15 cellular contexts compared by ENCODE assay signal in genomic region chr13:106063591-106064308, GRCh38.
DNase-seq lines count a peak whose midpoint lies in the region; ATAC-seq and TF ChIP-seq lines count a peak whose summit lies in the region.
"Had no signal": no experiment of that assay in that cellular context is flagged by ENCODE, and none has a peak within 500 bp of the region (broad histone marks: within the 10 kb centered on the region; RNA-seq: fewer than 3 reads in every experiment).

No MANE protein-coding gene starts in this region.

- H3K27ac ChIP-seq in breast epithelium, result no peak overlapping the region
- H3K27ac ChIP-seq: body of pancreas, neutrophil had no signal

- no peaks in the 10 kb centered on the region for H3K27me3 ChIP-seq in breast epithelium
- H3K27me3 ChIP-seq: body of pancreas, neutrophil had no signal

- CTCF ChIA-PET in MCF 10A (lab: Yijun Ruan, JAX), result interaction anchor here (0.8 to 1.2 kb wide), 2 partner anchors 25 to 412 kb away, joined by 3 read pairs; no protein-coding TSS in a partner anchor

- peaks cover 9% of the 10 kb centered on the region for H3K4me1 Mint-ChIP-seq in MCF 10A (ENCODE audit: insufficient read depth, unreplicated experiment)
- no peaks in the 10 kb centered on the region for H3K4me1 Mint-ChIP-seq in activated naive CD8-positive, alpha-beta T cell treated with anti-CD3 and anti-CD28 coated beads, Interleukin-2, amount 50 U/mL, for 24 hours

- H3K4me3 ChIP-seq in breast epithelium, result no peak overlapping the region
- H3K4me3 ChIP-seq in fibroblast of villous mesenchyme (ENCODE audit: low read depth, low read length), result no peak overlapping the region
- H3K4me3 ChIP-seq: body of pancreas had no signal

- no peaks in the 10 kb centered on the region for H3K36me3 ChIP-seq in breast epithelium
- H3K36me3 ChIP-seq: neutrophil had no signal

- POLR2A ChIA-PET in MCF 10A (lab: Yijun Ruan, JAX), result interaction anchor here (1.0 to 1.2 kb wide), 2 partner anchors 10 to 15 kb away, joined by 3 to 4 read pairs; no protein-coding TSS in a partner anchor

- BruUV-seq in MCF 10A (replicated peaks; lab: Mats Ljungman, UMichigan), result no TSS peak

- DNase-seq in MCF 10A (ENCODE audit: unreplicated experiment), result peak; percentile 54
- DNase-seq in breast epithelium (ENCODE audit: low spot score in 2 of 2), result no peak
- DNase-seq in fibroblast of villous mesenchyme (ENCODE audit: low read depth), result peak; percentile 31
- DNase-seq in GM19240 (ENCODE audit: insufficient read length, low spot score), result no peak
- DNase-seq in activated naive CD8-positive, alpha-beta T cell treated with anti-CD3 and anti-CD28 coated beads, Interleukin-2, amount 50 U/mL, for 24 hours, result no peak
- DNase-seq: 8988T; body of pancreas; effector memory CD8-positive, alpha-beta T cell; NCI-H1092; NCI-H226; T-helper 2 cell had no signal

- peak overlapping the region; percentile 94 for H3K27ac Mint-ChIP-seq in MCF 10A (ENCODE audit: low read depth, unreplicated experiment)
- no peak overlapping the region for H3K27ac Mint-ChIP-seq in activated naive CD8-positive, alpha-beta T cell treated with anti-CD3 and anti-CD28 coated beads, Interleukin-2, amount 50 U/mL, for 24 hours
- H3K27ac Mint-ChIP-seq: effector memory CD8-positive, alpha-beta T cell had no signal

- no peak overlapping the region for H3K4me3 Mint-ChIP-seq in MCF 10A (ENCODE audit: unreplicated experiment)
- H3K4me3 Mint-ChIP-seq in activated naive CD8-positive, alpha-beta T cell treated with anti-CD3 and anti-CD28 coated beads, Interleukin-2, amount 50 U/mL, for 24 hours, result no peak overlapping the region
- H3K4me3 Mint-ChIP-seq: effector memory CD8-positive, alpha-beta T cell had no signal

- H3K27me3 Mint-ChIP-seq in MCF 10A (ENCODE audit: insufficient read depth, unreplicated experiment), result no peaks in the 10 kb centered on the region
- peaks cover 1% of the 10 kb centered on the region for H3K27me3 Mint-ChIP-seq in activated naive CD8-positive, alpha-beta T cell treated with anti-CD3 and anti-CD28 coated beads, Interleukin-2, amount 50 U/mL, for 24 hours
- H3K27me3 Mint-ChIP-seq: effector memory CD8-positive, alpha-beta T cell had no signal

- TF ChIP-seq POLR2A in breast epithelium (IDR thresholded peaks at IDR 0.05), result no peak

- TF ChIP-seq CTCF in MCF 10A (IDR thresholded peaks at IDR 0.05; ENCODE audit: unreplicated experiment), result no peak
- TF ChIP-seq CTCF in breast epithelium (IDR thresholded peaks at IDR 0.05), result no peak
- TF ChIP-seq CTCF in fibroblast of villous mesenchyme (IDR thresholded peaks at IDR 0.05; ENCODE audit: insufficient read depth, low read depth, low read length), result no peak

- H3K9me3 Mint-ChIP-seq in MCF 10A (ENCODE audit: unreplicated experiment), result no peaks in the 10 kb centered on the region
- H3K9me3 Mint-ChIP-seq in activated naive CD8-positive, alpha-beta T cell treated with anti-CD3 and anti-CD28 coated beads, Interleukin-2, amount 50 U/mL, for 24 hours, result no peaks in the 10 kb centered on the region

- ATAC-seq in SK-N-SH treated with all-trans-retinoic acid at 6 μM for 48 hours, result peak; percentile 56; the same call in 2 of the 3 replicates
- no peak for ATAC-seq in GM18867 (IDR thresholded peaks at IDR 0.05; ENCODE audit: unreplicated experiment)
- no peak for ATAC-seq in HG02970 (IDR thresholded peaks at IDR 0.05; ENCODE audit: low FRiP score, unreplicated experiment)
- ATAC-seq in activated naive CD8-positive, alpha-beta T cell treated with anti-CD3 and anti-CD28 coated beads, Interleukin-2, amount 50 U/mL, for 24 hours, result no peak
- ATAC-seq: body of pancreas; effector memory CD8-positive, alpha-beta T cell had no signal

- no peaks in the 10 kb centered on the region for H3K9me3 ChIP-seq in breast epithelium
- H3K9me3 ChIP-seq: body of pancreas, neutrophil had no signal

- H3K36me3 Mint-ChIP-seq in MCF 10A (ENCODE audit: insufficient read depth, unreplicated experiment), result peaks cover 9% of the 10 kb centered on the region
- no peaks in the 10 kb centered on the region for H3K36me3 Mint-ChIP-seq in activated naive CD8-positive, alpha-beta T cell treated with anti-CD3 and anti-CD28 coated beads, Interleukin-2, amount 50 U/mL, for 24 hours (ENCODE audit: low read depth)

- intact Hi-C loops in MCF 10A (cut with micrococcal nuclease) (no loop called here), breast epithelium (cut with DNase I; ENCODE audit: low total_unique reads) (no loop called here)

- H3K4me1 ChIP-seq in breast epithelium, result no peaks in the 10 kb centered on the region
- H3K4me1 ChIP-seq: body of pancreas had no signal

TF ChIP-seq in SK-N-SH treated with all-trans-retinoic acid at 6 μM for 48 hours, 23 proteins besides CTCF, POLR2A, EP300 and RAD21:
- TF ChIP-seq ESRRG (CRISPR knock-in tag; IDR thresholded peaks at IDR 0.05) (no peak), TSHZ2 (CRISPR knock-in tag; IDR thresholded peaks at IDR 0.05) (no peak), ZNF565 (CRISPR knock-in tag; conservative IDR thresholded peaks at IDR 0.05; ENCODE audit: low read depth) (no peak), ARNTL (CRISPR knock-in tag; IDR thresholded peaks at IDR 0.05; ENCODE audit: borderline replicate concordance, low read depth) (no peak), ZFP30 (CRISPR knock-in tag; IDR thresholded peaks at IDR 0.05) (no peak), ISL1 (CRISPR knock-in tag; IDR thresholded peaks at IDR 0.05) (no peak), ZFP3 (CRISPR knock-in tag; IDR thresholded peaks at IDR 0.05) (no peak), TOX (CRISPR knock-in tag; IDR thresholded peaks at IDR 0.05; ENCODE audit: borderline replicate concordance) (no peak), ZNF70 (CRISPR knock-in tag; IDR thresholded peaks at IDR 0.05) (no peak), RARB (CRISPR knock-in tag; IDR thresholded peaks at IDR 0.05) (no peak), GLIS3 (CRISPR knock-in tag; IDR thresholded peaks at IDR 0.05) (no peak), CREB5 (CRISPR knock-in tag; IDR thresholded peaks at IDR 0.05; ENCODE audit: low read depth) (no peak), POU6F1 (CRISPR knock-in tag; IDR thresholded peaks at IDR 0.05; ENCODE audit: borderline replicate concordance, low read depth) (no peak), CSDC2 (CRISPR knock-in tag; IDR thresholded peaks at IDR 0.05) (no peak), OSR1 (CRISPR knock-in tag; IDR thresholded peaks at IDR 0.05) (no peak), ZNF8 (CRISPR knock-in tag; IDR thresholded peaks at IDR 0.05) (no peak)

Comparison
In these comparisons a context has a peak if more than half of its experiments do, and no peak if none do; other contexts are left out.
1. DNase-seq: peak in MCF 10A (single experiment) and fibroblast of villous mesenchyme (single experiment); none in breast epithelium (0 of 2), GM19240 (single experiment) and activated naive CD8-positive, alpha-beta T cell treated with anti-CD3 and anti-CD28 coated beads, Interleukin-2, amount 50 U/mL, for 24 hours (single experiment).